Comparison of ENCODE assay signal across 8 cellular contexts in genomic region chr2:134919360-134920210, GRCh38. TPM values are rescaled to one million over a fixed set of nuclear protein-coding genes. Genes with fewer than 3 reads are reported as not detected.
DNase-seq lines count a peak whose midpoint lies in the region; ATAC-seq and TF ChIP-seq lines count a peak whose summit lies in the region.

No MANE protein-coding gene starts in this region.

- H3K4me1 Mint-ChIP-seq in CD14-positive monocyte = peaks cover 30% of the 10 kb centered on the region

- peaks cover 2% of the 10 kb centered on the region; the same call in 1 of the 2 replicates for H3K4me1 ChIP-seq in HEK293 (ENCODE audit: control insufficient read depth, insufficient read depth, low read length)
- H3K4me1 ChIP-seq in Panc1 (ENCODE audit: control insufficient read depth, insufficient read depth, low read length) = peaks cover 11% of the 10 kb centered on the region; the same call in 1 of the 2 replicates
- H3K4me1 ChIP-seq in adipocyte (ENCODE audit: control insufficient read depth, insufficient read depth, low read length) = peaks cover 24% of the 10 kb centered on the region
- H3K4me1 ChIP-seq in iPS DF 6.9 (ENCODE audit: control insufficient read depth, insufficient read depth, low read length) = no peaks in the 10 kb centered on the region

- H3K27ac Mint-ChIP-seq in CD14-positive monocyte = peak overlapping the region; percentile 96 to 99 (median 99)

- WGBS in iPS DF 6.9 (ENCODE audit: insufficient coverage, insufficient read length) = no CpG with 5 or more reads among the region's 29 CpGs

- DNase-seq in CD14-positive monocyte (ENCODE audit: low spot score) (no peak), Panc1 (ENCODE audit: low read depth, low spot score) (peak; percentile 5), adipocyte (ENCODE audit: low read depth) (peak; percentile 72), iPS DF 6.9 (ENCODE audit: low read depth, low spot score) (no peak), D341Med (ENCODE audit: low spot score) (no peak), GM03348 (ENCODE audit: low spot score) (no peak)

- in situ Hi-C loops in Panc1 (cut with HindIII; ENCODE audit: low pct_unique_long_range_greater_than_20kb, low sequenced_read_pairs) = no loop called here

- intact Hi-C loops in CD14-positive monocyte (cut with micrococcal nuclease) (loop anchor here (2.0 to 10.0 kb wide), 7 partner anchors 125 to 821 kb away; partner anchors contain the start of genes R3HDM1 (in 2 of the 2), ZRANB3 (in 2 of the 2), MAP3K19 (in 1 of the 2) and RAB3GAP1 (in 1 of the 2)), Panc1 (cut with micrococcal nuclease; ENCODE audit: unreplicated experiment) (no loop called here)

- peaks cover 0 to 1% (median 0%) of the 10 kb centered on the region in 3 donors for H3K27me3 Mint-ChIP-seq in CD14-positive monocyte (ENCODE audit: low read depth in 3 of 3)

- peak overlapping the region; percentile 98 for H3K4me3 Mint-ChIP-seq in CD14-positive monocyte

- TF ChIP-seq CTCF in CD14-positive monocyte (IDR thresholded peaks at IDR 0.05) (no peak), HEK293 (tag by site-specific recombination; IDR thresholded peaks at IDR 0.05) (no peak), Panc1 (IDR thresholded peaks at IDR 0.05) (no peak)

- BruUV-seq in Panc1 (replicated peaks; lab: Mats Ljungman, UMichigan) = no TSS peak

- H3K36me3 Mint-ChIP-seq in CD14-positive monocyte = peaks cover 5 to 13% of the 10 kb centered on the region in 2 donors

- CTCF ChIA-PET in HEK293 (lab: Yijun Ruan, JAX) (interaction anchor here (0.7 kb wide), 1 partner anchor 244 kb away, joined by 3 read pairs; no protein-coding TSS in a partner anchor), Panc1 (lab: Charles Lee) (interaction anchor here (0.8 kb wide), 1 partner anchor 310 kb away, joined by 3 read pairs; no protein-coding TSS in a partner anchor)

- peaks cover 0 to 2% (median 0%) of the 10 kb centered on the region in 7 donors for H3K9me3 Mint-ChIP-seq in CD14-positive monocyte

- H3K27me3 ChIP-seq in Panc1 (ENCODE audit: control insufficient read depth, insufficient read depth, low read length) = no peaks in the 10 kb centered on the region
- H3K27me3 ChIP-seq in adipocyte (replicated peaks; ENCODE audit: control insufficient read depth, insufficient read depth, low read length) = no peaks in the 10 kb centered on the region
- H3K27me3 ChIP-seq in iPS DF 6.9 (ENCODE audit: control insufficient read depth, insufficient read depth, low read length) = no peaks in the 10 kb centered on the region

- H3K4me3 ChIP-seq in HEK293 (ENCODE audit: low read depth, low read length) = peak overlapping the region; percentile 99
- peak overlapping the region; percentile 89 to 94 for H3K4me3 ChIP-seq in Panc1 (ENCODE audit: low read depth in 2 of 2, low read length in 2 of 2)
- peak overlapping the region; percentile 98 for H3K4me3 ChIP-seq in adipocyte (ENCODE audit: low read length)
- peak overlapping the region; percentile 75 for H3K4me3 ChIP-seq in iPS DF 6.9 (ENCODE audit: low read length)
- peak overlapping the region; percentile 76 to 96 (median 87) for H3K4me3 ChIP-seq in skin epidermis

- peak; percentile 0; the same call in 1 of the 2 replicates for ATAC-seq in Panc1

- H3K9me3 ChIP-seq in HEK293 (ENCODE audit: control insufficient read depth, insufficient read depth, low read depth, low read length) (no peaks in the 10 kb centered on the region), Panc1 (ENCODE audit: control insufficient read depth, insufficient read depth, low read depth, low read length) (no peaks in the 10 kb centered on the region), adipocyte (ENCODE audit: control insufficient read depth, low read length) (no peaks in the 10 kb centered on the region), iPS DF 6.9 (ENCODE audit: control insufficient read depth, insufficient read depth, low read length) (no peaks in the 10 kb centered on the region)

- H3K9ac ChIP-seq in adipocyte (ENCODE audit: low read length) = peak overlapping the region; percentile 100

- H3K36me3 ChIP-seq in HEK293 (ENCODE audit: control insufficient read depth in 2 of 2, insufficient read depth in 1 of 2, low read length in 2 of 2) = peaks cover 4 to 23% of the 10 kb centered on the region in 2 experiments; a peak in 2 of 3 replicates
- H3K36me3 ChIP-seq in Panc1 (ENCODE audit: control insufficient read depth, insufficient read depth, low read length) = peaks cover 17% of the 10 kb centered on the region
- peaks cover 1% of the 10 kb centered on the region for H3K36me3 ChIP-seq in adipocyte (ENCODE audit: control insufficient read depth, insufficient read depth, low read length, severe bottlenecking)
- no peaks in the 10 kb centered on the region for H3K36me3 ChIP-seq in iPS DF 6.9 (ENCODE audit: control insufficient read depth, insufficient read depth, low read length)

- POLR2A ChIA-PET in HEK293 (lab: Yijun Ruan, JAX) = interaction anchor here (1.0 to 1.5 kb wide), 2 partner anchors 9 to 43 kb away, joined by 3 to 4 read pairs; no protein-coding TSS in a partner anchor
- POLR2A ChIA-PET in Panc1 (lab: Charles Lee) = interaction anchor here (0.6 kb wide), 2 partner anchors 533 to 953 kb away, joined by 3 to 5 read pairs; no protein-coding TSS in a partner anchor

- peak overlapping the region; percentile 97 for H3K27ac ChIP-seq in HEK293 (ENCODE audit: extremely low read depth, low read depth, low read length)
- peak overlapping the region; percentile 96 for H3K27ac ChIP-seq in Panc1 (ENCODE audit: low read length)
- no peak overlapping the region for H3K27ac ChIP-seq in iPS DF 6.9 (ENCODE audit: low read length)
- H3K27ac ChIP-seq in skin epidermis = peak overlapping the region; percentile 88 to 99 (median 98)

TF ChIP-seq in HEK293, 187 proteins besides CTCF, POLR2A, EP300 and RAD21:
- TF ChIP-seq ZNF433 (tag by site-specific recombination; IDR thresholded peaks at IDR 0.05; ENCODE audit: low read depth) (no peak), ZSCAN5A (tag by site-specific recombination; IDR thresholded peaks at IDR 0.05) (no peak), ZNF660 (tag by site-specific recombination; IDR thresholded peaks at IDR 0.05) (peak; percentile 99), ZNF354C (tag by site-specific recombination; IDR thresholded peaks at IDR 0.05; ENCODE audit: borderline replicate concordance, low read depth) (no peak), IKZF3 (tag by site-specific recombination; IDR thresholded peaks at IDR 0.05) (peak; percentile 56; the same call in 1 of the 2 replicates), ZSCAN23 (tag by site-specific recombination; IDR thresholded peaks at IDR 0.05) (no peak), ZNF548 (tag by site-specific recombination; IDR thresholded peaks at IDR 0.05) (no peak), ZNF488 (tag by site-specific recombination; IDR thresholded peaks at IDR 0.05) (no peak), SP2 (tag by site-specific recombination; IDR thresholded peaks at IDR 0.05) (0 out of 2 replicates have a peak, but pooled peaks have one; percentile 44), ZNF16 (tag by site-specific recombination; IDR thresholded peaks at IDR 0.05; ENCODE audit: low read depth) (no peak), ZNF335 (tag by site-specific recombination; conservative IDR thresholded peaks at IDR 0.05) (0 out of 2 replicates have a peak, but pooled peaks have one; percentile 17), KLF9 (tag by site-specific recombination; IDR thresholded peaks at IDR 0.05; ENCODE audit: low read depth) (no peak), ZNF211 (tag by site-specific recombination; IDR thresholded peaks at IDR 0.05; ENCODE audit: low read depth) (no peak)
TF ChIP-seq in HEK293: peak in this region for 4.

RNA-seq across cellular contexts. Expression of gene CCNT2, which starts 1.0 kb away (rescaled TPM):
- 10 to 100 TPM in 1 of 2 donors, 1 to 10 TPM in 1; 8.3 to 12.2 TPM for polyA plus RNA-seq in CD14-positive monocyte
- total RNA-seq in Panc1 (2021; ENCODE audit: unreplicated experiment) = 29.6 TPM
- polyA plus RNA-seq in Panc1 (2012; ENCODE audit: insufficient read length) = 14.1 TPM

Comparison
In these comparisons a context has a peak if more than half of its experiments do, and no peak if none do; other contexts are left out.
1. DNase-seq: peak in Panc1 (single experiment) and adipocyte (single experiment); none in CD14-positive monocyte (single experiment), iPS DF 6.9 (single experiment), D341Med (single experiment) and GM03348 (single experiment).
2. Peak in every context shown above with its lines, with median percentiles within 50 percentile points of each other: H3K4me3 ChIP-seq.